11 cellular contexts compared by ENCODE assay signal in the genomic region with DNA sequence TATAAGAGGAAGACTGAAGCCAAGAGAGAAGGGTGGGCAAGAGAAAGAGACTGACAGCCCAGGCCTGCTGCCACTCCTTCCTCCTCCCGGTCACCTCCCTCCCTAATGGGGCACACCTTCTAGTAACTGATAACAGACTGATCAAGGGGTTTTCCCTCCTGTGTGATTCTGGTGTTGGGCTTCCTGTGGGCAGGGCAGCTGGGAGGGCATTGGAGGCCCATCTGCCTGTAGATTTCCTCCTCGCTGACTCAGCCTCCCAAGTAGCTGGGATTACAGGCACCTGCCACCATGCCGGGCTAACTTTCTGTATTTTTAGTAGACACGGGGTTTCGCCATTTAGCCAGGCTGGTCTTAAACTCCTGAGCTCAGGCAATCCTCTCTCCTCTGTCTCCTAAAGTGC. TPM values are rescaled to one million over a fixed set of nuclear protein-coding genes. Genes with fewer than 3 reads are reported as not detected.
DNase-seq lines count a peak whose midpoint lies in the region; ATAC-seq and TF ChIP-seq lines count a peak whose summit lies in the region.
"Had no signal": no experiment of that assay in that cellular context is flagged by ENCODE, and none has a peak within 500 bp of the region (broad histone marks: within the 10 kb centered on the region; RNA-seq: fewer than 3 reads in every experiment).

No MANE protein-coding gene starts in this region.

- no peaks in the 10 kb centered on the region for H3K9me3 ChIP-seq in WERI-Rb-1 (ENCODE audit: severe bottlenecking)
- H3K9me3 ChIP-seq in uterus: no peaks in the 10 kb centered on the region
- no peaks in the 10 kb centered on the region for H3K9me3 ChIP-seq in left lung

- H3K36me3 ChIP-seq in WERI-Rb-1: no peaks in the 10 kb centered on the region
- H3K36me3 ChIP-seq in uterus: no peaks in the 10 kb centered on the region
- H3K36me3 ChIP-seq in left lung: no peaks in the 10 kb centered on the region

- no peak overlapping the region for H3K27ac Mint-ChIP-seq in memory B cell

- DNase-seq in DMS53 (lab: John Stamatoyannopoulos, UW) (peak; percentile 31), DMS53 treated with DMSO at 0.1 percent for 48 hours (lab: John Stamatoyannopoulos, UW; ENCODE audit: unreplicated experiment) (no peak), WERI-Rb-1 (peak; percentile 30), memory B cell (ENCODE audit: low spot score in 2 of 2) (no peak), left ventricle myocardium superior (no peak), uterus (no peak), left lung (no peak)
- DNase-seq: 8988T, SHP77 had no signal

- H3K4me1 Mint-ChIP-seq in memory B cell: peaks cover 12% of the 10 kb centered on the region

- TF ChIP-seq CTCF in WERI-Rb-1 (IDR thresholded peaks at IDR 0.05; ENCODE audit: low read depth, low read length) (no peak), uterus (IDR thresholded peaks at IDR 0.05) (no peak), left lung (IDR thresholded peaks at IDR 0.05) (no peak)

- H3K4me1 ChIP-seq in uterus: no peaks in the 10 kb centered on the region
- peaks cover 0 to 53% of the 10 kb centered on the region in 2 donors for H3K4me1 ChIP-seq in left lung

- ATAC-seq in HG02588 (IDR thresholded peaks at IDR 0.05; ENCODE audit: unreplicated experiment) (peak; percentile 46), memory B cell (ENCODE audit: low read depth) (peak; percentile 42), left ventricle myocardium superior (no peak), left lung (no peak)

- no peaks in the 10 kb centered on the region for H3K27me3 ChIP-seq in WERI-Rb-1 (ENCODE audit: insufficient read depth, low read depth, severe bottlenecking)
- no peaks in the 10 kb centered on the region for H3K27me3 ChIP-seq in uterus
- H3K27me3 ChIP-seq in left lung: peaks cover 0 to 5% of the 10 kb centered on the region in 2 donors

- no peak overlapping the region for H3K27ac ChIP-seq in WERI-Rb-1
- H3K27ac ChIP-seq in uterus: no peak overlapping the region
- no peak overlapping the region for H3K27ac ChIP-seq in left lung

- H3K27me3 Mint-ChIP-seq in memory B cell: peaks cover 13% of the 10 kb centered on the region

- no peak for TF ChIP-seq POLR2A in uterus (IDR thresholded peaks at IDR 0.05)

- H3K4me3 ChIP-seq in WERI-Rb-1 (ENCODE audit: low read depth, low read length): no peak overlapping the region
- H3K4me3 ChIP-seq in uterus: no peak overlapping the region
- no peak overlapping the region for H3K4me3 ChIP-seq in left lung

- no peak overlapping the region for H3K4me3 Mint-ChIP-seq in memory B cell

- intact Hi-C loops in left ventricle myocardium superior (cut with micrococcal nuclease) (no loop called here), uterus (cut with DNase I; ENCODE audit: low total_unique reads) (no loop called here), left lung (cut with DNase I) (no loop called here)

- no peaks in the 10 kb centered on the region for H3K36me3 Mint-ChIP-seq in memory B cell

- no peaks in the 10 kb centered on the region for H3K9me3 Mint-ChIP-seq in memory B cell

RNA-seq across cellular contexts. Expression of a gene that starts 16.2 kb away (rescaled TPM):
- total RNA-seq in left ventricle myocardium superior: 17.0 TPM
- 10 to 100 TPM in 2 of 4 donors, 1 to 10 TPM in 2; 2.6 to 22.5 (median 11.0) TPM for total RNA-seq in uterus
- 10 to 100 TPM; 10.6 to 35.7 TPM for total RNA-seq in left lung
- total RNA-seq: G401 had no signal

Comparison
In these comparisons a context has a peak if more than half of its experiments do, and no peak if none do; other contexts are left out.
1. DNase-seq: peak in DMS53 (single experiment) and WERI-Rb-1 (single experiment); none in DMS53 treated with DMSO at 0.1 percent for 48 hours (single experiment), memory B cell (0 of 2), left ventricle myocardium superior (single experiment), uterus (0 of 2) and left lung (0 of 2).
2. ATAC-seq: peak in HG02588 (single experiment) and memory B cell (single experiment); none in left ventricle myocardium superior (single experiment) and left lung (single experiment).